1 cellular context compared by ENCODE assay signal in the genomic region with DNA sequence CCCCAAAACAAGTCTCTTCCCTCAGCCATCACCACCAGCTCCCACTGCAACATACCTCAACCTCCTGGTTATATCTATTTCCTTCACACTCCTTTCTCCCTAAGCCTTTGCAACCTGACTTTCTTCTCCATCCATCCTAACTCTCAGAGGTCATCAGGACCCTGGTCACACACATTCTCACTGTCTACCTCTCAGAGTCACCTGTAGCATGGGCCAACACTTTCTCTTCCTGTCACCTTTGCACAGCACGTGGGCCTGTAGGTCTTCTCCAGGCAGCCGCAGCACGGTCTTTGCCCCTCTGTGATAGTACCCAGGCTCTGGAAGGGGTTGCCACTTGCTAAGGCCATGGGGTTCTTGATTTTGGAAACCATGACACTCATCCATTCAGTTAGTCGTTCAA.
A peak's percentile ranks its signal among the peaks of the same experiment; 100 is the strongest.
TF ChIP-seq lines count a peak whose summit lies in the region.

No MANE protein-coding gene starts in this region.

TF ChIP-seq in HEK293, 187 proteins besides CTCF, POLR2A, EP300 and RAD21 (continued from another document):
- TF ChIP-seq BCL6B (tag by site-specific recombination; IDR thresholded peaks at IDR 0.05) (no peak), SP2 (tag by site-specific recombination; IDR thresholded peaks at IDR 0.05) (no peak), BCL11A (tag by site-specific recombination; IDR thresholded peaks at IDR 0.05; ENCODE audit: low read depth) (no peak), ZNF555 (tag by site-specific recombination; conservative IDR thresholded peaks at IDR 0.05) (no peak), SCRT1 (tag by site-specific recombination; IDR thresholded peaks at IDR 0.05; ENCODE audit: borderline replicate concordance) (peak; percentile 88; the same call in 1 of the 2 replicates), ZNF223 (tag by site-specific recombination; IDR thresholded peaks at IDR 0.05) (no peak)
- TF ChIP-seq, protein P1, sequence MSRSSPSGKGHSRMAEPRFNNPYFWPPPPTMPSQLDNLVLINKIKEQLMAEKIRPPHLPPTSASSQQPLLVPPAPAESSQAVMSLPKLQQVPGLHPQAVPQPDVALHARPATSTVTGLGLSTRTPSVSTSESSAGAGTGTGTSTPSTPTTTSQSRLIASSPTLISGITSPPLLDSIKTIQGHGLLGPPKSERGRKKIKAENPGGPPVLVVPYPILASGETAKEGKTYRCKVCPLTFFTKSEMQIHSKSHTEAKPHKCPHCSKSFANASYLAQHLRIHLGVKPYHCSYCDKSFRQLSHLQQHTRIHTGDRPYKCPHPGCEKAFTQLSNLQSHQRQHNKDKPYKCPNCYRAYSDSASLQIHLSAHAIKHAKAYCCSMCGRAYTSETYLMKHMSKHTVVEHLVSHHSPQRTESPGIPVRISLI (tag by site-specific recombination; IDR thresholded peaks at IDR 0.05): no peak
